17 cellular contexts compared by ENCODE assay signal in the genomic region with DNA sequence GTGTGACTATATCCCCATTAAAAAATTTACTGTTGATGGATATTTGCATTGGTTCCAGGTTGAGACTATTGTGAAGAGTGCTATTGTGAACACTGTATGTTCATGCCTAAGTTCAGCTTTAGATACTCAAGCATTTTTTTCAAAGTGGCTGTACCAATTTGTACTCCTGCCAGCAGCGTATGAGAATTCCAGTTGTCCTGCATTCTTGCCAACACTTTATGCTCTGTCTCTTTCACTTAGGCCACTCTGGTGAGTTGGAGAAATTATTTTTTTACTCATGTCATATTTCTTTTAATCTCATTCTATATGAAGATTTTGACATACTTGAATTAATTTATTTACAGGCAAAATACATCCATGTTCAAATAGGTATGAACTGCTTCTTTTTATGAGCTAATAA.
"Had no signal": no experiment of that assay in that cellular context is flagged by ENCODE, and none has a peak within 500 bp of the region (broad histone marks: within the 10 kb centered on the region; RNA-seq: fewer than 3 reads in every experiment).

No MANE protein-coding gene starts in this region.

- H3K4me3 ChIP-seq: esophagus muscularis mucosa, tibial nerve, uterus had no signal

- DNase-seq: activated CD4-positive, alpha-beta memory T cell treated with anti-CD3 and anti-CD28 coated beads, Interleukin-2, amount 10 ng/mL, durations not matched to agents 7 days and 5 days; activated CD4-positive, alpha-beta T cell treated with anti-CD3 and anti-CD28 coated beads for 4 hours; activated CD8-positive, alpha-beta memory T cell treated with anti-CD3 and anti-CD28 coated beads, Interleukin-2, amount 10 ng/mL, durations not matched to agents 7 days and 5 days; activated naive CD4-positive, alpha-beta T cell treated with anti-CD3 and anti-CD28 coated beads for 36 hours; cerebellar nuclear complex; effector CD8-positive, alpha-beta T cell; mesendoderm; naive thymus-derived CD8-positive, alpha-beta T cell; retina; stimulated activated CD4-positive, alpha-beta T cell treated with anti-CD3 and anti-CD28 coated beads, Interleukin-2, amount 100 ng/mL, for 24 hours; stimulated activated naive CD4-positive, alpha-beta T cell treated with Interleukin-2 at 50 U/mL for 16 hours; T-cell had no signal

- ATAC-seq: activated CD8-positive, alpha-beta memory T cell treated with anti-CD3 and anti-CD28 coated beads, Interleukin-2, amount 10 ng/mL, durations not matched to agents 7 days and 5 days; activated T-helper 17 cell treated with anti-CD3 and anti-CD28 coated beads, Interleukin-2, amount 50 U/mL, for 72 hours; naive thymus-derived CD8-positive, alpha-beta T cell; T-cell; WTC11 had no signal

- H3K4me1 ChIP-seq: uterus had no signal

- H3K9me3 ChIP-seq: esophagus muscularis mucosa, tibial nerve, uterus had no signal

- H3K36me3 ChIP-seq: esophagus muscularis mucosa, tibial nerve, uterus had no signal

- H3K27me3 ChIP-seq: esophagus muscularis mucosa, tibial nerve, uterus had no signal
